In genomic region chr11:46210133-46210636, GRCh38 we compare ENCODE assay signal across 10 cellular contexts.
DNase-seq lines count a peak whose midpoint lies in the region; ATAC-seq and TF ChIP-seq lines count a peak whose summit lies in the region.
"Had no signal": no experiment of that assay in that cellular context is flagged by ENCODE, and none has a peak within 500 bp of the region (broad histone marks: within the 10 kb centered on the region; RNA-seq: fewer than 3 reads in every experiment).

No MANE protein-coding gene starts in this region.

- no peak overlapping the region for H3K4me3 Mint-ChIP-seq in activated naive CD8-positive, alpha-beta T cell treated with anti-CD3 and anti-CD28 coated beads, Interleukin-2, amount 50 U/mL, for 24 hours
- no peak overlapping the region for H3K4me3 Mint-ChIP-seq in activated naive CD8-positive, alpha-beta T cell treated with anti-CD3 and anti-CD28 coated beads for 36 hours

- H3K36me3 ChIP-seq in left ventricle myocardium inferior: no peaks in the 10 kb centered on the region
- H3K36me3 ChIP-seq: BLaER1 had no signal

- in situ Hi-C loops in G401 (cut with HindIII; ENCODE audit: low sequenced_read_pairs): loop anchor here (25.0 kb wide), 1 partner anchor 348 kb away; no protein-coding TSS in a partner anchor

- H3K27ac ChIP-seq in left ventricle myocardium inferior (replicated peaks): no peak overlapping the region
- H3K27ac ChIP-seq: BLaER1 had no signal

- H3K27me3 Mint-ChIP-seq in activated naive CD8-positive, alpha-beta T cell treated with anti-CD3 and anti-CD28 coated beads, Interleukin-2, amount 50 U/mL, for 24 hours: peaks cover 13% of the 10 kb centered on the region
- peaks cover 5% of the 10 kb centered on the region for H3K27me3 Mint-ChIP-seq in activated naive CD8-positive, alpha-beta T cell treated with anti-CD3 and anti-CD28 coated beads for 36 hours

- H3K4me1 Mint-ChIP-seq in activated naive CD8-positive, alpha-beta T cell treated with anti-CD3 and anti-CD28 coated beads, Interleukin-2, amount 50 U/mL, for 24 hours: peaks cover 12% of the 10 kb centered on the region
- H3K4me1 Mint-ChIP-seq in activated naive CD8-positive, alpha-beta T cell treated with anti-CD3 and anti-CD28 coated beads for 36 hours: peaks cover 10% of the 10 kb centered on the region

- TF ChIP-seq CTCF in left ventricle myocardium inferior (IDR thresholded peaks at IDR 0.05; ENCODE audit: borderline replicate concordance): no peak

- H3K27me3 ChIP-seq in left ventricle myocardium inferior (ENCODE audit: low read depth): peaks cover 53% of the 10 kb centered on the region
- H3K27me3 ChIP-seq: BLaER1 had no signal

- no peaks in the 10 kb centered on the region for H3K36me3 Mint-ChIP-seq in activated naive CD8-positive, alpha-beta T cell treated with anti-CD3 and anti-CD28 coated beads, Interleukin-2, amount 50 U/mL, for 24 hours (ENCODE audit: low read depth)
- no peaks in the 10 kb centered on the region for H3K36me3 Mint-ChIP-seq in activated naive CD8-positive, alpha-beta T cell treated with anti-CD3 and anti-CD28 coated beads for 36 hours

- intact Hi-C loops in left ventricle myocardium inferior (cut with micrococcal nuclease): no loop called here

- peak; percentile 63 for ATAC-seq in activated naive CD8-positive, alpha-beta T cell treated with anti-CD3 and anti-CD28 coated beads, Interleukin-2, amount 50 U/mL, for 24 hours
- no peak for ATAC-seq in esophagus mucosa

- no peaks in the 10 kb centered on the region for H3K9me3 Mint-ChIP-seq in activated naive CD8-positive, alpha-beta T cell treated with anti-CD3 and anti-CD28 coated beads, Interleukin-2, amount 50 U/mL, for 24 hours
- H3K9me3 Mint-ChIP-seq in activated naive CD8-positive, alpha-beta T cell treated with anti-CD3 and anti-CD28 coated beads for 36 hours: no peaks in the 10 kb centered on the region

- H3K4me1 ChIP-seq in left ventricle myocardium inferior: no peaks in the 10 kb centered on the region
- H3K4me1 ChIP-seq: BLaER1 had no signal

- no peak overlapping the region for H3K27ac Mint-ChIP-seq in activated naive CD8-positive, alpha-beta T cell treated with anti-CD3 and anti-CD28 coated beads, Interleukin-2, amount 50 U/mL, for 24 hours
- no peak overlapping the region for H3K27ac Mint-ChIP-seq in activated naive CD8-positive, alpha-beta T cell treated with anti-CD3 and anti-CD28 coated beads for 36 hours

- H3K9me3 ChIP-seq in left ventricle myocardium inferior (replicated peaks): no peaks in the 10 kb centered on the region

- no peak for DNase-seq in activated naive CD8-positive, alpha-beta T cell treated with anti-CD3 and anti-CD28 coated beads, Interleukin-2, amount 50 U/mL, for 24 hours
- no peak for DNase-seq in activated naive CD8-positive, alpha-beta T cell treated with anti-CD3 and anti-CD28 coated beads for 36 hours
- DNase-seq in RPMI8226 (peak; percentile 42), fibroblast of peridontal ligament (ENCODE audit: extremely low read depth) (peak; percentile 74), G401 (ENCODE audit: low spot score) (no peak), left ventricle myocardium inferior (no peak)
- DNase-seq in activated CD4-positive, alpha-beta T cell treated with anti-CD3 and anti-CD28 coated beads for 1 hour: no peak
- DNase-seq: central memory CD4-positive, alpha-beta T cell had no signal

- H3K4me3 ChIP-seq in left ventricle myocardium inferior: no peak overlapping the region
- H3K4me3 ChIP-seq: BLaER1 had no signal

Comparison
In these comparisons a context has a peak if more than half of its experiments do, and no peak if none do; other contexts are left out.
1. DNase-seq: peak in RPMI8226 (single experiment) and fibroblast of peridontal ligament (single experiment); none in activated naive CD8-positive, alpha-beta T cell treated with anti-CD3 and anti-CD28 coated beads, Interleukin-2, amount 50 U/mL, for 24 hours (single experiment), activated naive CD8-positive, alpha-beta T cell treated with anti-CD3 and anti-CD28 coated beads for 36 hours (single experiment), G401 (single experiment), left ventricle myocardium inferior (single experiment) and activated CD4-positive, alpha-beta T cell treated with anti-CD3 and anti-CD28 coated beads for 1 hour (single experiment).